In the genomic region with DNA sequence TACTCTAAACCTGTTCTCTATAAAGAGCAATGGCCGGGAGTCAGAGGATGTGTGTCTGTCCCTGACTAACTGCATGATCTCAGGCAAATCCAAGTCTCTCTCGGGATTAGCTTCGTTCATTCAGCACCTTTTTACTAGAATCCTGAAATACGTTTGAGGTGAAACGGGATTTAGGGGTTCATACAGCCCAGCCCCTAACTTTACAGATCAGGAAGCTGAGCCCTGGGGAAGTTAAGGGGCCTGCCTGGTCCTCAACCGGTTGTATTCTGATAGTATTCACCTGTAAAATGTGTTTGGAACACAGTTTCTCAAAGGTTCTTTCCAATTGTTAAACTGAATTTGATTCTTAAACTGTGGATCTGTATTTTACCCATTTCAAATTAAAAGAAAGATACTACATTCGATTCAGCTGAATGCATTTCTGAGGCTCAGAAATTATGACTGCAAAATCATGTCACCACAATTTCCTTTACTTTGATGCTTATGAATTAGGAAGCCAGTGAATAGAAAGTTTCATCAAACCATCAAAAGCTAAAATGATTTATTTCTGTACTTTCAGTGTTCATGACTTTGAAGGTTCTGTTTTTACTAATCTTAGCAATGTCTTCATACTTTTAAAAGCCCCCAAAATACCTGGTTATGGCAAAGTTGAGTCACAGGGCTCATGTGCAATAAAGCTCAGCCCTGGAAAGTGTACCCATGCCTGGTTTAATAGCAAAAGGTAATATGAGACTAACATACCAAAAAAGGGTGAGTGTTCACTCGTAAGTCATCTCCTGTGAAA, we compare ENCODE assay signal across 9 cellular contexts. TPM values are rescaled to one million over a fixed set of nuclear protein-coding genes. Genes with fewer than 3 reads are reported as not detected.
A peak's percentile ranks its signal among the peaks of the same experiment; 100 is the strongest.
DNase-seq lines count a peak whose midpoint lies in the region; ATAC-seq and TF ChIP-seq lines count a peak whose summit lies in the region.
"Had no signal": no experiment of that assay in that cellular context is flagged by ENCODE, and none has a peak within 500 bp of the region (broad histone marks: within the 10 kb centered on the region; RNA-seq: fewer than 3 reads in every experiment).

No MANE protein-coding gene starts in this region.

- intact Hi-C loops in HCT116 (cut with micrococcal nuclease) (no loop called here), PC-9 (cut with micrococcal nuclease; ENCODE audit: unreplicated experiment) (no loop called here), ovary (cut with DNase I) (no loop called here), gastrocnemius medialis (cut with DNase I; ENCODE audit: low total_unique reads) (no loop called here)

- no peaks in the 10 kb centered on the region for H3K36me3 ChIP-seq in HCT116 (ENCODE audit: control insufficient read depth in 1 of 2, insufficient read depth in 2 of 2, low read length in 2 of 2)
- H3K36me3 ChIP-seq in PC-9 (ENCODE audit: low read depth), result no peaks in the 10 kb centered on the region
- H3K36me3 ChIP-seq in ovary, result no peaks in the 10 kb centered on the region
- H3K36me3 ChIP-seq in tibial nerve, result no peaks in the 10 kb centered on the region
- H3K36me3 ChIP-seq in gastrocnemius medialis, result no peaks in the 10 kb centered on the region

- H3K4me1 ChIP-seq in HCT116 (ENCODE audit: control insufficient read depth in 1 of 2, insufficient read depth in 2 of 2, low read length in 2 of 2) (peaks cover 22 to 49% of the 10 kb centered on the region in 2 experiments), PC-9 (replicated peaks; ENCODE audit: insufficient read depth) (peaks cover 25% of the 10 kb centered on the region), ovary (ENCODE audit: insufficient read depth) (peaks cover 9% of the 10 kb centered on the region), tibial nerve (peaks cover 0 to 11% (median 3%) of the 10 kb centered on the region in 4 donors), gastrocnemius medialis (no peaks in the 10 kb centered on the region)

- H3K9me2 ChIP-seq in HCT116 (ENCODE audit: insufficient read depth) (no peaks in the 10 kb centered on the region), PC-9 (ENCODE audit: insufficient read depth) (no peaks in the 10 kb centered on the region)

- no peak for TF ChIP-seq CTCF in GM13977 (IDR thresholded peaks at IDR 0.05; ENCODE audit: extremely low read depth, insufficient read depth, missing control alignments)
- TF ChIP-seq CTCF in HCT116 (IDR thresholded peaks at IDR 0.05 in 2 of 3, conservative IDR thresholded peaks at IDR 0.05 in 1 of 3; ENCODE audit: borderline replicate concordance in 1 of 3, insufficient read depth in 1 of 3, low read depth in 2 of 3, low read length in 2 of 3), result no peak
- TF ChIP-seq CTCF in PC-9 (conservative IDR thresholded peaks at IDR 0.05), result no peak
- no peak for TF ChIP-seq CTCF in ovary (IDR thresholded peaks at IDR 0.05)
- TF ChIP-seq CTCF in tibial nerve (IDR thresholded peaks at IDR 0.05), result no peak
- no peak for TF ChIP-seq CTCF in gastrocnemius medialis (IDR thresholded peaks at IDR 0.05 in 4 of 5, conservative IDR thresholded peaks at IDR 0.05 in 1 of 5)

- peak overlapping the region; percentile 68 for H3K4me3 Mint-ChIP-seq in central memory CD8-positive, alpha-beta T cell

- H3K27ac Mint-ChIP-seq in central memory CD8-positive, alpha-beta T cell (ENCODE audit: low read depth), result peak overlapping the region; percentile 59

- TF ChIP-seq POLR2A in HCT116 (IDR thresholded peaks at IDR 0.05; ENCODE audit: borderline replicate concordance, extremely low read depth, insufficient read depth, insufficient read length) (no peak), ovary (IDR thresholded peaks at IDR 0.05) (no peak), tibial nerve (IDR thresholded peaks at IDR 0.05) (no peak), gastrocnemius medialis (IDR thresholded peaks at IDR 0.05) (no peak)

- H3K36me3 Mint-ChIP-seq in central memory CD8-positive, alpha-beta T cell (ENCODE audit: insufficient read depth), result no peaks in the 10 kb centered on the region

- 83 to 91% (median 88%) methylated on average over 8 of the region's 8 CpGs for WGBS in ovary, 3 donors
- 81 to 82% methylated on average over 8 of the region's 8 CpGs for WGBS in tibial nerve, 2 donors

- BruUV-seq in HCT116 (replicated peaks; lab: Mats Ljungman, UMichigan) (no TSS peak), PC-9 (replicated peaks; lab: Mats Ljungman, UMichigan) (no TSS peak)

- TF ChIP-seq RAD21 in HCT116 (IDR thresholded peaks at IDR 0.05; ENCODE audit: low read depth), result no peak

- H3K4me2 ChIP-seq in HCT116 (ENCODE audit: low read length), result peak overlapping the region; percentile 88
- H3K4me2 ChIP-seq in PC-9, result peak overlapping the region; percentile 71; the same call in 1 of the 2 replicates

- H2AFZ ChIP-seq in HCT116 (ENCODE audit: low read depth, low read length, poor library complexity, severe bottlenecking) (no peak overlapping the region), PC-9 (no peak overlapping the region)

- in situ Hi-C loops in GM13977 (cut with MboI; ENCODE audit: low pct_unique_long_range_greater_than_20kb, low sequenced_read_pairs, unreplicated experiment), result no loop called here
- in situ Hi-C loops in gastrocnemius medialis (cut with MboI; ENCODE audit: low sequenced_read_pairs in 4 of 4), result no loop called here

- CTCF ChIA-PET in HCT116 (lab: Charles Lee), result no interaction called here
- CTCF ChIA-PET in PC-9 (lab: Charles Lee), result no interaction called here

- H3K9ac ChIP-seq in HCT116 (ENCODE audit: low read length), result no peak overlapping the region

- H3F3A ChIP-seq in PC-9 (ENCODE audit: insufficient read depth, low read depth), result peaks cover 27% of the 10 kb centered on the region

- POLR2A ChIA-PET in HCT116 (lab: Charles Lee), result interaction anchor here (1.1 kb wide), 1 partner anchor 28 kb away, joined by 4 read pairs; no protein-coding TSS in a partner anchor
- POLR2A ChIA-PET in PC-9 (lab: Charles Lee; ENCODE audit: unreplicated experiment), result interaction anchor here (0.7 kb wide), 1 partner anchor 36 kb away, joined by 4 read pairs; no protein-coding TSS in a partner anchor

- no peak overlapping the region for H3K27ac ChIP-seq in HCT116 (ENCODE audit: low read depth, low read length)
- H3K27ac ChIP-seq in PC-9, result peak overlapping the region; percentile 69; the same call in 1 of the 2 replicates
- no peak overlapping the region for H3K27ac ChIP-seq in ovary
- H3K27ac ChIP-seq in tibial nerve, result no peak overlapping the region
- H3K27ac ChIP-seq in gastrocnemius medialis, result no peak overlapping the region

- H3K27me3 ChIP-seq in HCT116 (ENCODE audit: insufficient read depth, low read length), result peaks cover 3% of the 10 kb centered on the region; the same call in 1 of the 2 replicates
- no peaks in the 10 kb centered on the region for H3K27me3 ChIP-seq in PC-9 (ENCODE audit: insufficient read depth, low read depth)
- H3K27me3 ChIP-seq in ovary, result no peaks in the 10 kb centered on the region
- peaks cover 0 to 13% of the 10 kb centered on the region in 2 donors for H3K27me3 ChIP-seq in tibial nerve
- peaks cover 8 to 17% (median 13%) of the 10 kb centered on the region in 3 donors for H3K27me3 ChIP-seq in gastrocnemius medialis

- ATAC-seq in HCT116 (no peak), gastrocnemius medialis (no peak)
- peak; percentile 56 for ATAC-seq in central memory CD8-positive, alpha-beta T cell (replicated peaks; ENCODE audit: extremely low read depth, poor library complexity, severe bottlenecking)

- peaks cover 32% of the 10 kb centered on the region for H3K4me1 Mint-ChIP-seq in central memory CD8-positive, alpha-beta T cell

- no peaks in the 10 kb centered on the region for H3K27me3 Mint-ChIP-seq in central memory CD8-positive, alpha-beta T cell

- RAD21 ChIA-PET in HCT116 (lab: Charles Lee; ENCODE audit: low non-redundant PET in 1 of 2, low total read pairs in 2 of 2, uncharacterized antibody in 2 of 2, unreplicated experiment in 2 of 2), result no interaction called here

- H3K9me3 ChIP-seq in HCT116 (ENCODE audit: control insufficient read depth in 1 of 2, insufficient read depth in 1 of 2, low read depth in 1 of 2, low read length in 2 of 2), result no peaks in the 10 kb centered on the region
- H3K9me3 ChIP-seq in PC-9 (ENCODE audit: insufficient read depth, low read depth), result no peaks in the 10 kb centered on the region
- no peaks in the 10 kb centered on the region for H3K9me3 ChIP-seq in ovary
- H3K9me3 ChIP-seq in tibial nerve, result no peaks in the 10 kb centered on the region
- H3K9me3 ChIP-seq in gastrocnemius medialis, result no peaks in the 10 kb centered on the region

- peak; percentile 55 for DNase-seq in GM13977 (ENCODE audit: low spot score)
- peak; percentile 27 for DNase-seq in HCT116 (ENCODE audit: low read depth, low spot score)
- peak in 1 of 2 experiments; percentile 65 for DNase-seq in PC-9
- no peak for DNase-seq in central memory CD8-positive, alpha-beta T cell (ENCODE audit: low spot score in 2 of 2)
- DNase-seq in ovary, result no peak
- no peak for DNase-seq in anterior cingulate cortex (lab: John Stamatoyannopoulos, UW)
- no peak for DNase-seq in tibial nerve (ENCODE audit: low spot score in 2 of 2)
- DNase-seq in gastrocnemius medialis, result no peak
- DNase-seq: EL had no signal

- H3K4me3 ChIP-seq in HCT116 (replicated peaks in 1 of 2; ENCODE audit: low read depth in 1 of 2, low read length in 2 of 2) (no peak overlapping the region), PC-9 (no peak overlapping the region), ovary (no peak overlapping the region), tibial nerve (no peak overlapping the region), gastrocnemius medialis (no peak overlapping the region)

- H4K20me1 ChIP-seq in HCT116 (ENCODE audit: insufficient read depth) (no peaks in the 10 kb centered on the region), PC-9 (ENCODE audit: insufficient read depth) (no peaks in the 10 kb centered on the region)

- no peak for TF ChIP-seq EP300 in ovary (IDR thresholded peaks at IDR 0.05)
- TF ChIP-seq EP300 in tibial nerve (IDR thresholded peaks at IDR 0.05), result no peak

- no peaks in the 10 kb centered on the region for H3K9me3 Mint-ChIP-seq in central memory CD8-positive, alpha-beta T cell

- H3K79me2 ChIP-seq in HCT116 (ENCODE audit: insufficient read depth, low read length) (no peaks in the 10 kb centered on the region), PC-9 (ENCODE audit: low read depth) (no peaks in the 10 kb centered on the region)

TF ChIP-seq in HCT116, 20 proteins besides CTCF, POLR2A, EP300 and RAD21 (continues in another document):
- TF ChIP-seq POLR2AphosphoS5 (IDR thresholded peaks at IDR 0.05; ENCODE audit: low read depth, low read length) (no peak; the same call in 1 of the 2 replicates), TCF7L2 (IDR thresholded peaks at IDR 0.05; ENCODE audit: borderline replicate concordance, extremely low read depth, insufficient read depth, insufficient read length) (no peak), CBX3 (IDR thresholded peaks at IDR 0.05; ENCODE audit: low read depth) (peak; percentile 17; the same call in 1 of the 2 replicates), SRF (IDR thresholded peaks at IDR 0.05; ENCODE audit: low read depth) (peak; percentile 87), CEBPB (IDR thresholded peaks at IDR 0.05; ENCODE audit: low read depth) (peak; percentile 63), SIN3A (IDR thresholded peaks at IDR 0.05; ENCODE audit: low read depth) (no peak), JUND (IDR thresholded peaks at IDR 0.05) (peak; percentile 68)

RNA-seq across cellular contexts. Expression of a gene that starts 28.9 kb away (rescaled TPM):
- total RNA-seq in HCT116 (2021; ENCODE audit: unreplicated experiment), result 55.2 TPM
- 25.1 and 33.4 TPM in 2 replicates for polyA plus RNA-seq in HCT116 (2012)
- 32.6 and 48.6 TPM in 2 replicates for total RNA-seq in PC-9 (2021)
- 1 to 10 TPM; 2.5 to 5.3 (median 4.0) TPM for total RNA-seq in ovary
- 1 to 10 TPM; 2.8 to 5.6 TPM for polyA plus RNA-seq in ovary
- 1 to 10 TPM; 1.5 to 7.5 (median 3.3) TPM for total RNA-seq in tibial nerve
- 1 to 10 TPM; 1.0 to 3.7 (median 1.7) TPM for total RNA-seq in gastrocnemius medialis

Comparison
In these comparisons a context has a peak if more than half of its experiments do, and no peak if none do; other contexts are left out.
1. DNase-seq: peak in GM13977 (single experiment) and HCT116 (single experiment); none in central memory CD8-positive, alpha-beta T cell (0 of 2), ovary (0 of 5), anterior cingulate cortex (0 of 58), tibial nerve (0 of 2) and gastrocnemius medialis (0 of 2).